Comparison of ENCODE assay signal across 21 cellular contexts in genomic region chr15:72464251-72464650, GRCh38.
"Had no signal": no experiment of that assay in that cellular context is flagged by ENCODE, and none has a peak within 500 bp of the region (broad histone marks: within the 10 kb centered on the region; RNA-seq: fewer than 3 reads in every experiment).

No MANE protein-coding gene starts in this region.

- ATAC-seq: left ventricle myocardium superior, WTC11 had no signal

- H3K27me3 Mint-ChIP-seq: activated naive CD4-positive, alpha-beta T cell treated with anti-CD3 and anti-CD28 coated beads, Interleukin-2, amount 50 U/mL, for 24 hours; brain; memory B cell had no signal

- H3K79me2 ChIP-seq: hepatocyte had no signal

- H3K4me3 ChIP-seq: hepatocyte, ovary, prostate gland, thyroid gland had no signal

- H3K27me3 ChIP-seq: hepatocyte, neutrophil, ovary, spleen, thyroid gland had no signal

- H3K9me3 Mint-ChIP-seq: activated naive CD4-positive, alpha-beta T cell treated with anti-CD3 and anti-CD28 coated beads, Interleukin-2, amount 50 U/mL, for 24 hours; brain; memory B cell; nephron; WTC11 had no signal

- H3K4me2 ChIP-seq: hepatocyte had no signal

- DNase-seq: activated gamma-delta T cell treated with Interleukin-2 at 50 U/mL for 16 hours; activated T-cell treated with anti-CD3 and anti-CD28 coated beads, Interleukin-2, amount 50 U/mL, for 1 hour; aorta; effector CD4-positive, alpha-beta T cell; foreskin fibroblast; glutamatergic neuron; left ventricle myocardium superior; ovary; spleen; stimulated activated CD4-positive, alpha-beta T cell treated with anti-CD3 and anti-CD28 coated beads, Interleukin-4, amount 100 ng/mL, for 1 hour; stimulated activated naive CD4-positive, alpha-beta T cell; T-helper 9 cell; thyroid gland had no signal

- H3K4me1 Mint-ChIP-seq: brain, nephron, WTC11 had no signal

- H3K36me3 Mint-ChIP-seq: activated naive CD4-positive, alpha-beta T cell treated with anti-CD3 and anti-CD28 coated beads, Interleukin-2, amount 50 U/mL, for 24 hours; brain; memory B cell; WTC11 had no signal

- H3K27ac Mint-ChIP-seq: brain, memory B cell, nephron, WTC11 had no signal

- H3K4me1 ChIP-seq: prostate gland, thyroid gland had no signal

- H2AFZ ChIP-seq: hepatocyte had no signal

- H3K27ac ChIP-seq: hepatocyte, neutrophil, ovary, prostate gland, thyroid gland had no signal

- H3K4me3 Mint-ChIP-seq: activated naive CD4-positive, alpha-beta T cell treated with anti-CD3 and anti-CD28 coated beads, Interleukin-2, amount 50 U/mL, for 24 hours; brain; memory B cell; nephron; WTC11 had no signal
